In genomic region chr2:102806250-102806837, GRCh38 we compare ENCODE assay signal across 9 cellular contexts. TPM values are rescaled to one million over a fixed set of nuclear protein-coding genes. Genes with fewer than 3 reads are reported as not detected.
DNase-seq lines count a peak whose midpoint lies in the region; ATAC-seq and TF ChIP-seq lines count a peak whose summit lies in the region.
"Had no signal": no experiment of that assay in that cellular context is flagged by ENCODE, and none has a peak within 500 bp of the region (broad histone marks: within the 10 kb centered on the region; RNA-seq: fewer than 3 reads in every experiment).

No MANE protein-coding gene starts in this region.

- POLR2A ChIA-PET in activated CD4-positive, alpha-beta T cell treated with anti-CD3 and anti-CD28 coated beads, Interleukin-2, amount 10 ng/mL, durations not matched to agents 7 days and 5 days (lab: Charles Lee), result no interaction called here

- TF ChIP-seq CTCF in epithelial cell of proximal tubule (conservative IDR thresholded peaks at IDR 0.05; ENCODE audit: low read depth, low read length) (peak; percentile 95), testis (IDR thresholded peaks at IDR 0.05) (peak in 2 of 3 experiments; percentile 62 to 67)

- no peaks in the 10 kb centered on the region for H3K9me3 ChIP-seq in testis

- peaks cover 6% of the 10 kb centered on the region for H3K4me1 ChIP-seq in testis

- CTCF ChIA-PET in activated CD4-positive, alpha-beta T cell treated with anti-CD3 and anti-CD28 coated beads, Interleukin-2, amount 10 ng/mL, durations not matched to agents 7 days and 5 days (lab: Charles Lee), result interaction anchor here (0.7 to 1.4 kb wide), 2 partner anchors 15 to 54 kb away, joined by 3 read pairs; no protein-coding TSS in a partner anchor

- no peak overlapping the region for H3K4me3 Mint-ChIP-seq in activated CD4-positive, alpha-beta T cell treated with anti-CD3 and anti-CD28 coated beads, Interleukin-2, amount 10 ng/mL, durations not matched to agents 7 days and 5 days
- H3K4me3 Mint-ChIP-seq: IgD-negative memory B cell had no signal

- 48 to 51% methylated on average over 9 of the region's 9 CpGs for WGBS in testis, 2 donors

- H3K27ac Mint-ChIP-seq in activated CD4-positive, alpha-beta T cell treated with anti-CD3 and anti-CD28 coated beads, Interleukin-2, amount 10 ng/mL, durations not matched to agents 7 days and 5 days, result no peak overlapping the region
- H3K27ac Mint-ChIP-seq: IgD-negative memory B cell had no signal

- peaks cover 2% of the 10 kb centered on the region for H3K27me3 Mint-ChIP-seq in activated CD4-positive, alpha-beta T cell treated with anti-CD3 and anti-CD28 coated beads, Interleukin-2, amount 10 ng/mL, durations not matched to agents 7 days and 5 days
- H3K27me3 Mint-ChIP-seq: IgD-negative memory B cell had no signal

- no peak overlapping the region for H3K27ac ChIP-seq in testis

- H3K27me3 ChIP-seq in testis, result no peaks in the 10 kb centered on the region

- intact Hi-C loops in testis (cut with DNase I; ENCODE audit: low total_unique reads), result no loop called here

- H3K4me3 ChIP-seq in epithelial cell of proximal tubule (ENCODE audit: low read depth, low read length) (no peak overlapping the region), testis (no peak overlapping the region)

- ATAC-seq in GM18519 (IDR thresholded peaks at IDR 0.05; ENCODE audit: low FRiP score, unreplicated experiment), result peak; percentile 74
- peak; percentile 66 for ATAC-seq in HG03025 (IDR thresholded peaks at IDR 0.05; ENCODE audit: low FRiP score, unreplicated experiment)

- peaks cover 13% of the 10 kb centered on the region for H3K9me3 Mint-ChIP-seq in activated CD4-positive, alpha-beta T cell treated with anti-CD3 and anti-CD28 coated beads, Interleukin-2, amount 10 ng/mL, durations not matched to agents 7 days and 5 days

- H3K36me3 ChIP-seq in testis (ENCODE audit: low read depth, missing control alignments), result no peaks in the 10 kb centered on the region

- no peak for TF ChIP-seq POLR2A in testis (IDR thresholded peaks at IDR 0.05)

- DNase-seq in AML-193 (lab: John Stamatoyannopoulos, UW) (peak; percentile 44 to 49), NCI-H2227 (lab: John Stamatoyannopoulos, UW; ENCODE audit: unreplicated experiment) (peak; percentile 43), epithelial cell of proximal tubule (ENCODE audit: low read depth) (peak; percentile 31), myocyte (ENCODE audit: low read depth) (peak; percentile 90), testis (peak; percentile 81)
- peak; percentile 55 for DNase-seq in activated CD4-positive, alpha-beta T cell treated with anti-CD3 and anti-CD28 coated beads, Interleukin-2, amount 10 ng/mL, durations not matched to agents 7 days and 5 days

- H3K4me1 Mint-ChIP-seq in activated CD4-positive, alpha-beta T cell treated with anti-CD3 and anti-CD28 coated beads, Interleukin-2, amount 10 ng/mL, durations not matched to agents 7 days and 5 days, result peaks cover 22% of the 10 kb centered on the region
- H3K4me1 Mint-ChIP-seq: IgD-negative memory B cell had no signal

- peaks cover 18% of the 10 kb centered on the region for H3K36me3 Mint-ChIP-seq in activated CD4-positive, alpha-beta T cell treated with anti-CD3 and anti-CD28 coated beads, Interleukin-2, amount 10 ng/mL, durations not matched to agents 7 days and 5 days (ENCODE audit: low read depth)

RNA-seq across cellular contexts. Expression of gene TMEM182, which starts 44.5 kb away (rescaled TPM):
- 1 to 10 TPM; 2.5 to 4.1 TPM for total RNA-seq in activated CD4-positive, alpha-beta T cell treated with anti-CD3 and anti-CD28 coated beads, Interleukin-2, amount 10 ng/mL, durations not matched to agents 7 days and 5 days
- total RNA-seq in epithelial cell of proximal tubule, result 3.5 and 4.2 TPM in 2 replicates
- 25.5 and 29.7 TPM in 2 replicates for total RNA-seq in myocyte
- polyA plus RNA-seq in myocyte (2012), result 26.9 TPM
- 1 to 10 TPM; 3.0 to 3.6 TPM for total RNA-seq in testis
- polyA plus RNA-seq in testis (ENCODE audit: insufficient read depth, low read depth, low replicate concordance), result 4.1 TPM

Comparison
In these comparisons a context has a peak if more than half of its experiments do, and no peak if none do; other contexts are left out.
1. DNase-seq: peak in every context shown above with its lines; median percentile 90 in myocyte; 81 in testis; 55 in activated CD4-positive, alpha-beta T cell treated with anti-CD3 and anti-CD28 coated beads, Interleukin-2, amount 10 ng/mL, durations not matched to agents 7 days and 5 days; 46 in AML-193; 43 in NCI-H2227; 31 in epithelial cell of proximal tubule.